8 cellular contexts compared by ENCODE assay signal in the genomic region with DNA sequence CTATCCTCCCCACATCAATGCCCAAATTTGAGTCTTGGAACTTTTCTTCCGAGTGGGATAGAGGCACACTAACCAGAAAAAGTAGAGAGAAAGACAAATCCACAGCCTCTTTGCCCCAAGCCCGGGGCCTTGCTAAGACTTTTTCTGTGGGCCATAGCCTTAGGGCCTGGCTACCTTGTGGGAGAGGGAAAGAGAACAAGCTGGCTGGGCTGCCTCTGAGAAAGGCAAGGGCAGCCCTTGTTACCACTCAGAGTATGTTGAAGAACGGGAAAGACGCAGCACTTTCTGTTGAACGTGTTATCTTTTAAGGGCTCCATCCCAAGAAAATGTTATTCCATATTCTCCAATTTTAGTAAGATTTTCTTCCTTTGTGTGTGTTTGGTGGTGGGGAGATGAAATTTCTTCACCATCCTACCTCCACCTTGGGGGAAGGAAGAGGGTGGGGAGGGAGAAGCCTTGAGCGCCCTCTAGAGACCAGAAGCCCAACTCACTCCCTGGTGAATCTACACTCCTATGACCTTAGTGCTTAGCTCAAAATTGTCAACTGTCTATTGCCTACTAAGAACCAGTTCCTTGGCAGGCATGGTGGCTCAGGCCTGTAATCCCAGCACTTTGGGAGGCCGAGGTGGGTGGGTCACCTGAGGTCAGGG. TPM values are rescaled to one million over a fixed set of nuclear protein-coding genes. Genes with fewer than 3 reads are reported as not detected.
DNase-seq lines count a peak whose midpoint lies in the region; ATAC-seq, FAIRE-seq and TF ChIP-seq lines count a peak whose summit lies in the region.

No MANE protein-coding gene starts in this region.

- CTCF ChIA-PET in RWPE1 (lab: Yijun Ruan, JAX): interaction anchor here (0.6 kb wide), 2 partner anchors 44 to 116 kb away, joined by 3 to 5 read pairs; no protein-coding TSS in a partner anchor

- TF ChIP-seq CTCF in RWPE1 (conservative IDR thresholded peaks at IDR 0.05; ENCODE audit: low read depth): peak; percentile 47
- peak in 4 of 7 experiments; percentile 12 to 21 (median 16) for TF ChIP-seq CTCF in body of pancreas (IDR thresholded peaks at IDR 0.05)

- H3K9ac ChIP-seq in BLaER1 treated with 17β-estradiol and CSF1 and Interleukin-3, amounts not matched to agents 10 nM and 100 nM: no peak overlapping the region

- DNase-seq in H54 (ENCODE audit: insufficient read length, low spot score) (peak; percentile 53), RWPE1 (ENCODE audit: low spot score) (peak; percentile 31), body of pancreas (peak in 3 of 4 donors; percentile 15 to 42 (median 21)), globus pallidus (ENCODE audit: low spot score) (no peak)
- no peak for DNase-seq in natural killer cell treated with Interleukin-12 subunit alpha and Interleukin-12 subunit beta and Interleukin-15 and Interleukin-18, amount 100 ng/mL, for 72 hours (ENCODE audit: low spot score)

- TF ChIP-seq POLR2A in H54 (IDR thresholded peaks at IDR 0.05; ENCODE audit: low read depth, low read length) (no peak), body of pancreas (IDR thresholded peaks at IDR 0.05) (no peak)

- peak overlapping the region; percentile 30 to 70 (median 47) for H3K4me2 ChIP-seq in BLaER1 treated with 17β-estradiol and CSF1 and Interleukin-3, amounts not matched to agents 10 nM and 100 nM

- H4K20me1 ChIP-seq in BLaER1 treated with 17β-estradiol and CSF1 and Interleukin-3, amounts not matched to agents 10 nM and 100 nM: peaks cover 3 to 8% (median 5%) of the 10 kb centered on the region in 11 experiments; a peak in 15 of 22 replicates

- peaks cover 25 to 58% (median 35%) of the 10 kb centered on the region in 10 experiments for H3K4me1 ChIP-seq in BLaER1 treated with 17β-estradiol and CSF1 and Interleukin-3, amounts not matched to agents 10 nM and 100 nM
- peaks cover 11% of the 10 kb centered on the region for H3K4me1 ChIP-seq in body of pancreas

- peaks cover 34 to 43% of the 10 kb centered on the region in 2 donors for H3K4me1 Mint-ChIP-seq in natural killer cell treated with Interleukin-12 subunit alpha and Interleukin-12 subunit beta and Interleukin-15 and Interleukin-18, amount 100 ng/mL, for 72 hours (ENCODE audit: low read depth in 2 of 2)

- intact Hi-C loops in body of pancreas (cut with DNase I): no loop called here

- H3K4me3 ChIP-seq in BLaER1 treated with 17β-estradiol and CSF1 and Interleukin-3, amounts not matched to agents 10 nM and 100 nM: no peak overlapping the region
- no peak overlapping the region for H3K4me3 ChIP-seq in body of pancreas

- ATAC-seq in body of pancreas: no peak
- ATAC-seq in natural killer cell treated with Interleukin-12 subunit alpha and Interleukin-12 subunit beta and Interleukin-15 and Interleukin-18, amount 100 ng/mL, for 72 hours: no peak
- no peak for ATAC-seq in HG02759 (IDR thresholded peaks at IDR 0.05; ENCODE audit: unreplicated experiment)
- ATAC-seq in GM18861 (IDR thresholded peaks at IDR 0.05; ENCODE audit: unreplicated experiment): no peak

- peaks cover 13% of the 10 kb centered on the region for H3K36me3 Mint-ChIP-seq in natural killer cell treated with Interleukin-12 subunit alpha and Interleukin-12 subunit beta and Interleukin-15 and Interleukin-18, amount 100 ng/mL, for 72 hours

- no peaks in the 10 kb centered on the region for H3K27me3 Mint-ChIP-seq in natural killer cell treated with Interleukin-12 subunit alpha and Interleukin-12 subunit beta and Interleukin-15 and Interleukin-18, amount 100 ng/mL, for 72 hours

- peak overlapping the region in 9 of 11 experiments; percentile 19 to 66 (median 37); a peak in 17 of 22 replicates for H3K27ac ChIP-seq in BLaER1 treated with 17β-estradiol and CSF1 and Interleukin-3, amounts not matched to agents 10 nM and 100 nM
- H3K27ac ChIP-seq in RWPE1 (no peak overlapping the region), body of pancreas (no peak overlapping the region)

- 77 to 81% methylated on average over 7 of the region's 7 CpGs for WGBS in body of pancreas, 2 donors

- peak overlapping the region; percentile 20 to 35 for H3K27ac Mint-ChIP-seq in natural killer cell treated with Interleukin-12 subunit alpha and Interleukin-12 subunit beta and Interleukin-15 and Interleukin-18, amount 100 ng/mL, for 72 hours

- FAIRE-seq in H54 (lab: Jason Lieb, UNC): no peak

- H3K4me3 Mint-ChIP-seq in natural killer cell treated with Interleukin-12 subunit alpha and Interleukin-12 subunit beta and Interleukin-15 and Interleukin-18, amount 100 ng/mL, for 72 hours: no peak overlapping the region

- peaks cover 13 to 27% (median 23%) of the 10 kb centered on the region in 11 experiments; a peak in 21 of 22 replicates for H3K36me3 ChIP-seq in BLaER1 treated with 17β-estradiol and CSF1 and Interleukin-3, amounts not matched to agents 10 nM and 100 nM
- no peaks in the 10 kb centered on the region for H3K36me3 ChIP-seq in body of pancreas (replicated peaks in 1 of 2; ENCODE audit: insufficient read depth in 1 of 2, low read depth in 2 of 2)

- no peaks in the 10 kb centered on the region for H3K9me3 Mint-ChIP-seq in natural killer cell treated with Interleukin-12 subunit alpha and Interleukin-12 subunit beta and Interleukin-15 and Interleukin-18, amount 100 ng/mL, for 72 hours

- POLR2A ChIA-PET in RWPE1 (lab: Yijun Ruan, JAX; ENCODE audit: low non-redundant PET): no interaction called here

- H3K27me3 ChIP-seq in BLaER1 treated with 17β-estradiol and CSF1 and Interleukin-3, amounts not matched to agents 10 nM and 100 nM: no peaks in the 10 kb centered on the region
- no peaks in the 10 kb centered on the region for H3K27me3 ChIP-seq in body of pancreas

- 0 out of 22 replicates have a peak, but pooled peaks cover 0 to 3% (median 0%) of the 10 kb centered on the region in 11 experiments for H3K9me3 ChIP-seq in BLaER1 treated with 17β-estradiol and CSF1 and Interleukin-3, amounts not matched to agents 10 nM and 100 nM (replicated peaks in 1 of 11)
- H3K9me3 ChIP-seq in body of pancreas: no peaks in the 10 kb centered on the region

RNA-seq across cellular contexts. Expression of a gene that starts 3.9 kb away (rescaled TPM):
- 10 to 100 TPM; 10.1 to 11.9 TPM for total RNA-seq in body of pancreas
- 10 to 100 TPM; 27.6 to 31.9 TPM for total RNA-seq in natural killer cell treated with Interleukin-12 subunit alpha and Interleukin-12 subunit beta and Interleukin-15 and Interleukin-18, amount 100 ng/mL, for 72 hours

Comparison
In these comparisons a context has a peak if more than half of its experiments do, and no peak if none do; other contexts are left out.
1. H3K27ac ChIP-seq: peak in BLaER1 treated with 17β-estradiol and CSF1 and Interleukin-3, amounts not matched to agents 10 nM and 100 nM (9 of 11); none in RWPE1 (single experiment) and body of pancreas (0 of 4).
2. DNase-seq: peak in H54 (single experiment), RWPE1 (single experiment) and body of pancreas (3 of 4); none in natural killer cell treated with Interleukin-12 subunit alpha and Interleukin-12 subunit beta and Interleukin-15 and Interleukin-18, amount 100 ng/mL, for 72 hours (single experiment) and globus pallidus (single experiment).